36 cellular contexts compared by ENCODE assay signal in the genomic region with DNA sequence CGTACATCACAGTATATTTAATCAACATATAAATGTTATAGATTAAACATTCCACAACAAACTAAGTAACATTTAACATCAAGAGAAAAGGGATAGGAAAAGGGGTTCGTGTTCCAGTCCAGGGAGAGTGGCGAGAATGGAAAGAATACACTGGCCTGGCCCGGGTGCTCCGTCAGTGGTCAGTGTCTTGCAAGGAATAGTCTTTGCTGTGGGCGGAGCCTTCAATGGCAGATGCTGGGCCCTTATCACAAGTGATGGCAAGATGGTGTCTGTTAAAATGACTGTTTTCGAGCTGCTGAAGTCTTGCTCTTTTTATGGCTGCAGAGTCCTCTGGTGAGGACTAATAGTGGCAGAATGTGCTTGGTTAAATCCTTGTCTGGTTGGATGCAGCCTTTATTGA.
DNase-seq lines count a peak whose midpoint lies in the region; ATAC-seq, FAIRE-seq and TF ChIP-seq lines count a peak whose summit lies in the region.
"Had no signal": no experiment of that assay in that cellular context is flagged by ENCODE, and none has a peak within 500 bp of the region (broad histone marks: within the 10 kb centered on the region; RNA-seq: fewer than 3 reads in every experiment).

No MANE protein-coding gene starts in this region.

- H3K4me3 ChIP-seq in esophagus muscularis mucosa (no peak overlapping the region), kidney (ENCODE audit: low read length in 2 of 2) (no peak overlapping the region), gastrocnemius medialis (no peak overlapping the region)
- no peak overlapping the region for H3K4me3 ChIP-seq in CD8-positive, alpha-beta T cell (ENCODE audit: low read depth, low read length)
- H3K4me3 ChIP-seq: A549; BLaER1; BLaER1 treated with 17β-estradiol and CSF1 and Interleukin-3, amounts not matched to agents 10 nM and 100 nM had no signal

- 82% methylated on average over 7 of the region's 7 CpGs for WGBS in esophagus muscularis mucosa

- no peak for TF ChIP-seq EP300 in esophagus muscularis mucosa (IDR thresholded peaks at IDR 0.05)

- POLR2A ChIA-PET in CD8-positive, alpha-beta T cell (lab: Charles Lee) = no interaction called here

- in situ Hi-C loops in gastrocnemius medialis (cut with MboI; ENCODE audit: low sequenced_read_pairs in 4 of 4) = no loop called here

- intact Hi-C loops in esophagus muscularis mucosa (cut with DNase I) (no loop called here), kidney (cut with DNase I) (no loop called here), gastrocnemius medialis (cut with DNase I; ENCODE audit: low total_unique reads) (no loop called here)
- intact Hi-C loops in CD8-positive, alpha-beta T cell (cut with DNase I, micrococcal nuclease) = no loop called here

- H3K36me3 Mint-ChIP-seq in glutamatergic neuron (ENCODE audit: unreplicated experiment) = no peaks in the 10 kb centered on the region
- H3K36me3 Mint-ChIP-seq in osteocyte (ENCODE audit: unreplicated experiment) = no peaks in the 10 kb centered on the region
- H3K36me3 Mint-ChIP-seq in CD8-positive, alpha-beta T cell = no peaks in the 10 kb centered on the region
- H3K36me3 Mint-ChIP-seq: CD14-positive monocyte; CD4-positive, alpha-beta memory T cell; CD4-positive, CD25-positive, alpha-beta regulatory T cell; CD8-positive, alpha-beta memory T cell had no signal

- DNase-seq in esophagus muscularis mucosa (ENCODE audit: extremely low spot score) = peak; percentile 85
- DNase-seq in glutamatergic neuron = no peak
- peak; percentile 26 for DNase-seq in kidney
- peak; percentile 76 for DNase-seq in osteocyte (ENCODE audit: extremely low spot score, unreplicated experiment)
- no peak for DNase-seq in gastrocnemius medialis
- no peak for DNase-seq in GM19240 (ENCODE audit: insufficient read length, low spot score)
- DNase-seq in CD8-positive, alpha-beta T cell = no peak
- DNase-seq: 8988T; ACHN; AML-193; BE2C; C1 segment of cervical spinal cord; Caco-2; Calu3; CD4-positive, alpha-beta memory T cell; CD4-positive, alpha-beta T cell; CD4-positive, CD25-positive, alpha-beta regulatory T cell; CD8-positive, alpha-beta memory T cell; COR-L47; DMS 273 treated with DMSO at 0.1 percent for 48 hours; DMS153; DMS53; DMS79; DMS79 treated with DMSO at 0.1 percent for 48 hours; DND-41; EL had no signal

- FAIRE-seq in kidney (lab: Jason Lieb, UNC) = no peak
- FAIRE-seq: A204.1, A549, D721Med had no signal

- peaks cover 0 to 13% (median 0%) of the 10 kb centered on the region in 4 donors for H3K27me3 ChIP-seq in esophagus muscularis mucosa
- H3K27me3 ChIP-seq in gastrocnemius medialis = no peaks in the 10 kb centered on the region
- H3K27me3 ChIP-seq in CD8-positive, alpha-beta T cell (ENCODE audit: insufficient read depth, low read length) = no peaks in the 10 kb centered on the region
- H3K27me3 ChIP-seq: BE2C; BLaER1; BLaER1 treated with 17β-estradiol and CSF1 and Interleukin-3, amounts not matched to agents 10 nM and 100 nM had no signal

- TF ChIP-seq CTCF in esophagus muscularis mucosa (IDR thresholded peaks at IDR 0.05) = no peak
- no peak for TF ChIP-seq CTCF in glutamatergic neuron (IDR thresholded peaks at IDR 0.05; ENCODE audit: partially characterized antibody, unreplicated experiment)
- no peak for TF ChIP-seq CTCF in kidney (IDR thresholded peaks at IDR 0.05; ENCODE audit: borderline replicate concordance, extremely low read depth, insufficient read depth)
- no peak for TF ChIP-seq CTCF in osteocyte (IDR thresholded peaks at IDR 0.05)
- TF ChIP-seq CTCF in gastrocnemius medialis (IDR thresholded peaks at IDR 0.05 in 4 of 5, conservative IDR thresholded peaks at IDR 0.05 in 1 of 5) = no peak
- TF ChIP-seq CTCF in CD8-positive, alpha-beta T cell (IDR thresholded peaks at IDR 0.05) = no peak

- no peaks in the 10 kb centered on the region for H3K9me3 ChIP-seq in esophagus muscularis mucosa
- H3K9me3 ChIP-seq in kidney (ENCODE audit: control insufficient read depth in 1 of 2, low read length in 2 of 2) = no peaks in the 10 kb centered on the region
- no peaks in the 10 kb centered on the region for H3K9me3 ChIP-seq in gastrocnemius medialis
- H3K9me3 ChIP-seq in CD8-positive, alpha-beta T cell (ENCODE audit: low read length) = no peaks in the 10 kb centered on the region
- H3K9me3 ChIP-seq: A549; BE2C; BLaER1; BLaER1 treated with 17β-estradiol and CSF1 and Interleukin-3, amounts not matched to agents 10 nM and 100 nM; Caco-2 had no signal

- H3K4me1 Mint-ChIP-seq in glutamatergic neuron (ENCODE audit: low read depth, unreplicated experiment) = peaks cover 12% of the 10 kb centered on the region
- H3K4me1 Mint-ChIP-seq in osteocyte (ENCODE audit: unreplicated experiment) = no peaks in the 10 kb centered on the region
- H3K4me1 Mint-ChIP-seq in CD8-positive, alpha-beta T cell (ENCODE audit: low read depth) = no peaks in the 10 kb centered on the region
- H3K4me1 Mint-ChIP-seq: B cell; CD14-positive monocyte; CD4-positive, alpha-beta memory T cell; CD4-positive, CD25-positive, alpha-beta regulatory T cell; CD8-positive, alpha-beta memory T cell had no signal

- H3K9me3 Mint-ChIP-seq in glutamatergic neuron (ENCODE audit: unreplicated experiment) = no peaks in the 10 kb centered on the region
- peaks cover 4% of the 10 kb centered on the region for H3K9me3 Mint-ChIP-seq in osteocyte (ENCODE audit: unreplicated experiment)
- no peaks in the 10 kb centered on the region for H3K9me3 Mint-ChIP-seq in CD8-positive, alpha-beta T cell
- H3K9me3 Mint-ChIP-seq: CD4-positive, alpha-beta T cell; CD8-positive, alpha-beta memory T cell had no signal

- H3K36me3 ChIP-seq in esophagus muscularis mucosa (no peaks in the 10 kb centered on the region), kidney (ENCODE audit: control insufficient read depth in 1 of 2, insufficient read depth in 2 of 2, low read length in 2 of 2) (no peaks in the 10 kb centered on the region), gastrocnemius medialis (no peaks in the 10 kb centered on the region)
- H3K36me3 ChIP-seq in CD8-positive, alpha-beta T cell (ENCODE audit: insufficient read depth, low read length) = no peaks in the 10 kb centered on the region
- H3K36me3 ChIP-seq: BE2C; BLaER1; BLaER1 treated with 17β-estradiol and CSF1 and Interleukin-3, amounts not matched to agents 10 nM and 100 nM had no signal

- no peak overlapping the region for H3K27ac ChIP-seq in esophagus muscularis mucosa (replicated peaks in 1 of 4)
- H3K27ac ChIP-seq in kidney (ENCODE audit: low read depth in 2 of 2, low read length in 2 of 2) = no peak overlapping the region
- no peak overlapping the region for H3K27ac ChIP-seq in gastrocnemius medialis
- H3K27ac ChIP-seq in CD8-positive, alpha-beta T cell (ENCODE audit: low read depth, low read length) = no peak overlapping the region
- H3K27ac ChIP-seq: 22Rv1; A549; BLaER1; BLaER1 treated with 17β-estradiol and CSF1 and Interleukin-3, amounts not matched to agents 10 nM and 100 nM; C4-2B had no signal

- H3K4me3 Mint-ChIP-seq in glutamatergic neuron (ENCODE audit: unreplicated experiment) (peak overlapping the region; percentile 14), osteocyte (ENCODE audit: unreplicated experiment) (no peak overlapping the region)
- H3K4me3 Mint-ChIP-seq in CD8-positive, alpha-beta T cell = no peak overlapping the region
- H3K4me3 Mint-ChIP-seq: B cell; CD14-positive monocyte; CD4-positive, alpha-beta memory T cell; CD4-positive, alpha-beta T cell; CD4-positive, CD25-positive, alpha-beta regulatory T cell; CD8-positive, alpha-beta memory T cell had no signal

- CTCF ChIA-PET in CD8-positive, alpha-beta T cell (lab: Charles Lee) = no interaction called here

- no peaks in the 10 kb centered on the region for H3K4me1 ChIP-seq in esophagus muscularis mucosa
- no peaks in the 10 kb centered on the region for H3K4me1 ChIP-seq in kidney (ENCODE audit: control insufficient read depth in 1 of 2, insufficient read depth in 1 of 2, low read depth in 1 of 2, low read length in 2 of 2)
- no peaks in the 10 kb centered on the region for H3K4me1 ChIP-seq in gastrocnemius medialis
- H3K4me1 ChIP-seq in CD8-positive, alpha-beta T cell (ENCODE audit: insufficient read depth, low read length) = no peaks in the 10 kb centered on the region
- H3K4me1 ChIP-seq: A549, BE2C, Caco-2 had no signal

- ATAC-seq in gastrocnemius medialis = no peak
- ATAC-seq in GM21423 (IDR thresholded peaks at IDR 0.05; ENCODE audit: unreplicated experiment) = no peak
- ATAC-seq in CD8-positive, alpha-beta T cell = no peak
- ATAC-seq: A549 had no signal

- H3K27ac Mint-ChIP-seq in glutamatergic neuron (ENCODE audit: unreplicated experiment) (peak overlapping the region; percentile 19), osteocyte (ENCODE audit: unreplicated experiment) (no peak overlapping the region)
- no peak overlapping the region for H3K27ac Mint-ChIP-seq in CD8-positive, alpha-beta T cell
- H3K27ac Mint-ChIP-seq: B cell; CD14-positive monocyte; CD4-positive, alpha-beta T cell; CD4-positive, CD25-positive, alpha-beta regulatory T cell; CD8-positive, alpha-beta memory T cell had no signal

- TF ChIP-seq POLR2A in esophagus muscularis mucosa (IDR thresholded peaks at IDR 0.05; ENCODE audit: low read depth) (no peak), gastrocnemius medialis (IDR thresholded peaks at IDR 0.05) (no peak)

- H3K27me3 Mint-ChIP-seq in glutamatergic neuron (ENCODE audit: unreplicated experiment) (no peaks in the 10 kb centered on the region), osteocyte (ENCODE audit: unreplicated experiment) (no peaks in the 10 kb centered on the region)
- H3K27me3 Mint-ChIP-seq in CD8-positive, alpha-beta T cell (ENCODE audit: low read depth) = no peaks in the 10 kb centered on the region
- H3K27me3 Mint-ChIP-seq: B cell; CD4-positive, alpha-beta T cell; CD4-positive, CD25-positive, alpha-beta regulatory T cell had no signal

- no peak overlapping the region for H3K9ac ChIP-seq in kidney (ENCODE audit: low read length in 2 of 2)
- H3K9ac ChIP-seq: BLaER1; BLaER1 treated with 17β-estradiol and CSF1 and Interleukin-3, amounts not matched to agents 10 nM and 100 nM had no signal

Comparison
In these comparisons a context has a peak if more than half of its experiments do, and no peak if none do; other contexts are left out.
1. DNase-seq: peak in esophagus muscularis mucosa (single experiment), kidney (single experiment) and osteocyte (single experiment); none in glutamatergic neuron (single experiment), gastrocnemius medialis (0 of 2), GM19240 (single experiment) and CD8-positive, alpha-beta T cell (0 of 7).